ENCODE assay signal across 9 cellular contexts in the genomic region with DNA sequence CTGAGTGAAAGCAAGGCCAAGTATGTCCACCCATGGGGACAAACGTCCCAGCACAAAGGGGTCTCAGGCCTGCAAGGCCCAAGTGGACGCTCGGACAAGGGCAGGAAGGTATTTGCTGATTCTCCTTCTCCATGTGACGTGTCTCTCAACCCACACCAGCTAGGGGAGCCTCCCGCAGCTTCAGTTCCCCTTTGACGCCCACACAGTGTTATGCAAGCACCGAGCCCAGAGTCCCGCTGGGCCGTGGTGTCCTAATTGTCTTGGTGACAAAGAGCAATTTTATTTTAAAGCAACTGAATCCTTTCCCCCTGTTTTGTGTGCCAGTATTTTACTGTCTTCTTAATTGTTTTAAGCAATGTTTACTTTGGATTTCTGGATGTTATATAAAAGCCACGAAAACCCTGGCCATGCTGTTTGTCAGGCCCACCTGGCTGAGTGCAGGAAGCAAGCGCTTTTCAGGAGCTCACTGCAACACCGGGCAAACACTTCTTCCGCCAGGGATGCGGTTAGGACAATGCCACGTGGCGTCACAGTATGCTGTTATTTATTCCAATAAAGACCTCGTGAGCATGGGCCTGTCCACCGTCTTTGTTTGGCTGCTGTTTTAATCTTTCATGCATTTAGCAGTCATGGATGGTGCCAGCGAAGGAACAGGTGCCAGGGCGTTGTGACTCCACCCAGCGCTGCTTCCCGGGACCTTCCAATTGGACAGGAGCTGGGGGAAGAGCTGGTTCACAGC. TPM values are rescaled to one million over a fixed set of nuclear protein-coding genes. Genes with fewer than 3 reads are reported as not detected.
A peak's percentile ranks its signal among the peaks of the same experiment; 100 is the strongest.
DNase-seq lines count a peak whose midpoint lies in the region; ATAC-seq and TF ChIP-seq lines count a peak whose summit lies in the region.
"Had no signal": no experiment of that assay in that cellular context is flagged by ENCODE, and none has a peak within 500 bp of the region (broad histone marks: within the 10 kb centered on the region; RNA-seq: fewer than 3 reads in every experiment).

No MANE protein-coding gene starts in this region.

- H3K4me1 ChIP-seq in colonic mucosa = no peaks in the 10 kb centered on the region
- H3K4me1 ChIP-seq: A549 had no signal

- no peaks in the 10 kb centered on the region for H3K36me3 ChIP-seq in colonic mucosa

- no peaks in the 10 kb centered on the region for H3K36me3 Mint-ChIP-seq in activated T-cell treated with anti-CD3 and anti-CD28 coated beads, Interleukin-2, amount 50 U/mL, for 4 hours (ENCODE audit: insufficient read depth)

- H3K27ac ChIP-seq in colonic mucosa = no peak overlapping the region
- H3K27ac ChIP-seq: A549 had no signal

- H3K9me3 Mint-ChIP-seq in activated T-cell treated with anti-CD3 and anti-CD28 coated beads, Interleukin-2, amount 50 U/mL, for 4 hours = no peaks in the 10 kb centered on the region

- DNase-seq in NCI-H1417 (lab: John Stamatoyannopoulos, UW) = peak; percentile 41 to 81 (median 75)
- DNase-seq in NCI-H1417 treated with DMSO at 0.1 percent for 48 hours (lab: John Stamatoyannopoulos, UW) = no peak
- DNase-seq in NCI-H146 (lab: John Stamatoyannopoulos, UW) = peak; percentile 93
- peak; percentile 29 for DNase-seq in colonic mucosa
- DNase-seq in omental fat pad (ENCODE audit: low spot score) = peak; percentile 34
- no peak for DNase-seq in GM03348 (ENCODE audit: low spot score)
- DNase-seq in activated T-cell treated with anti-CD3 and anti-CD28 coated beads, Interleukin-2, amount 50 U/mL, for 4 hours = no peak

- no peaks in the 10 kb centered on the region for H3K4me1 Mint-ChIP-seq in activated T-cell treated with anti-CD3 and anti-CD28 coated beads, Interleukin-2, amount 50 U/mL, for 4 hours (ENCODE audit: low read depth)

- H3K9ac ChIP-seq in colonic mucosa (ENCODE audit: low read depth in 2 of 2, low read length in 2 of 2) = no peak overlapping the region

- no peak overlapping the region for H3K4me3 ChIP-seq in colonic mucosa
- H3K4me3 ChIP-seq: A549 had no signal

- no peak for TF ChIP-seq CTCF in colonic mucosa (IDR thresholded peaks at IDR 0.05)
- TF ChIP-seq CTCF in omental fat pad (IDR thresholded peaks at IDR 0.05) = no peak

- intact Hi-C loops in colonic mucosa (cut with DNase I) = no loop called here

- no peaks in the 10 kb centered on the region for H3K9me3 ChIP-seq in colonic mucosa
- H3K9me3 ChIP-seq: A549 had no signal

- ATAC-seq in omental fat pad (ENCODE audit: low FRiP score) (no peak), HG03378 (IDR thresholded peaks at IDR 0.05; ENCODE audit: unreplicated experiment) (no peak)
- ATAC-seq in activated T-cell treated with anti-CD3 and anti-CD28 coated beads, Interleukin-2, amount 50 U/mL, for 4 hours = no peak
- ATAC-seq: A549 had no signal

- no peaks in the 10 kb centered on the region for H3K27me3 ChIP-seq in colonic mucosa

- no peaks in the 10 kb centered on the region for H3K27me3 Mint-ChIP-seq in activated T-cell treated with anti-CD3 and anti-CD28 coated beads, Interleukin-2, amount 50 U/mL, for 4 hours (ENCODE audit: low read depth)

- no peak overlapping the region for H3K4me3 Mint-ChIP-seq in activated T-cell treated with anti-CD3 and anti-CD28 coated beads, Interleukin-2, amount 50 U/mL, for 4 hours

RNA-seq across cellular contexts. Expression of gene PARVG, which starts 8.2 kb away (rescaled TPM):
- total RNA-seq in colonic mucosa = 1 to 10 TPM; 2.4 to 4.1 TPM
- 10 to 100 TPM; 19.4 to 56.7 (median 39.6) TPM for total RNA-seq in omental fat pad
- 10 to 100 TPM; 32.5 to 39.9 (median 39.3) TPM for total RNA-seq in activated T-cell treated with anti-CD3 and anti-CD28 coated beads, Interleukin-2, amount 50 U/mL, for 4 hours

Comparison
In these comparisons a context has a peak if more than half of its experiments do, and no peak if none do; other contexts are left out.
1. DNase-seq: peak in NCI-H1417 (3 of 3), NCI-H146 (single experiment), colonic mucosa (single experiment) and omental fat pad (single experiment); none in NCI-H1417 treated with DMSO at 0.1 percent for 48 hours (single experiment), GM03348 (single experiment) and activated T-cell treated with anti-CD3 and anti-CD28 coated beads, Interleukin-2, amount 50 U/mL, for 4 hours (single experiment).